9 cellular contexts compared by ENCODE assay signal in the genomic region with DNA sequence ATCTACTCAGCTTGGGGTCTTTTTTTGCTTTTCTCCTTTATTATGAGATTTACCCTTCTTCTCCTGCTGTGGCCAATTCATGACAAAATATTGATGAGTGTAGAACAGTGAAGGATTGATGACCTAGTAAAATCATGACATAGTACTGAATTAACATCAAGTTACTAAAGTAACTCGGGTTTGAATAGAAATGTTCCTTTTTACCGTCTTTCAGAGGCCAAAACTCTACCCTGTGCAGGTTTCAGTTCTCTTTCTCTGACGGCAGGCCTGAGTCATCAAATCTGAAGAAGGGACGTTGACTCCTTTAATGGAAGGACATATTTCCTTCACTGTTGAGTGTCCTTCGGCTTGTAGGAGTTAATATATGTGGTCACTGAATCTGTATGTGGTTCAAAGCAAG.
DNase-seq lines count a peak whose midpoint lies in the region; ATAC-seq, FAIRE-seq and TF ChIP-seq lines count a peak whose summit lies in the region.
"Had no signal": no experiment of that assay in that cellular context is flagged by ENCODE, and none has a peak within 500 bp of the region (broad histone marks: within the 10 kb centered on the region; RNA-seq: fewer than 3 reads in every experiment).

No MANE protein-coding gene starts in this region.

- no peak overlapping the region for H3K9ac ChIP-seq in HepG2 (ENCODE audit: insufficient read depth, low read depth, low read length)

- TF ChIP-seq POLR2A in HepG2 (IDR thresholded peaks at IDR 0.05; ENCODE audit: insufficient read depth in 1 of 2, low read depth in 2 of 2, low read length in 2 of 2) (no peak), esophagus muscularis mucosa (IDR thresholded peaks at IDR 0.05; ENCODE audit: low read depth) (no peak)

- no peak overlapping the region for H2AFZ ChIP-seq in HepG2 (ENCODE audit: low read length)

- no peak overlapping the region for H3K4me3 ChIP-seq in HepG2 (replicated peaks in 1 of 3; ENCODE audit: insufficient read depth in 1 of 3, low read depth in 2 of 3, low read length in 3 of 3)
- no peak overlapping the region for H3K4me3 ChIP-seq in esophagus muscularis mucosa

- H3K9me3 Mint-ChIP-seq in activated naive CD4-positive, alpha-beta T cell treated with anti-CD3 and anti-CD28 coated beads for 36 hours = no peaks in the 10 kb centered on the region

- intact Hi-C loops in HepG2 (cut with micrococcal nuclease; ENCODE audit: unreplicated experiment) (no loop called here), esophagus muscularis mucosa (cut with DNase I) (no loop called here)
- intact Hi-C loops in activated naive CD4-positive, alpha-beta T cell treated with anti-CD3 and anti-CD28 coated beads for 36 hours (cut with micrococcal nuclease) = no loop called here

- no peak for TF ChIP-seq EP300 in HepG2 (IDR thresholded peaks at IDR 0.05; ENCODE audit: low read depth in 2 of 2, low read length in 2 of 2)
- no peak for TF ChIP-seq EP300 in HepG2 (CRISPR knock-in tag; IDR thresholded peaks at IDR 0.05; ENCODE audit: borderline replicate concordance)
- no peak for TF ChIP-seq EP300 in esophagus muscularis mucosa (IDR thresholded peaks at IDR 0.05)

- H3K9me3 ChIP-seq in HepG2 (ENCODE audit: low read length) = no peaks in the 10 kb centered on the region
- no peaks in the 10 kb centered on the region for H3K9me3 ChIP-seq in esophagus muscularis mucosa

- no peak overlapping the region for H3K4me2 ChIP-seq in HepG2 (ENCODE audit: low read depth, low read length)

- ATAC-seq in GM18520 (IDR thresholded peaks at IDR 0.05; ENCODE audit: unreplicated experiment) (peak; percentile 79), GM21717 (IDR thresholded peaks at IDR 0.05; ENCODE audit: unreplicated experiment) (peak; percentile 91), HG03558 (IDR thresholded peaks at IDR 0.05; ENCODE audit: extremely low read depth, unreplicated experiment) (peak; percentile 78), HepG2 (no peak)

- H3K4me1 ChIP-seq in HepG2 (ENCODE audit: insufficient read depth, low read length) (peaks cover under 1% of the 10 kb centered on the region; the same call in 1 of the 2 replicates), esophagus muscularis mucosa (peaks cover 0 to 5% (median 0%) of the 10 kb centered on the region in 4 donors)

- peaks cover 9% of the 10 kb centered on the region for H3K79me2 ChIP-seq in HepG2 (ENCODE audit: insufficient read depth, low read length)

- POLR2A ChIA-PET in HepG2 (lab: Yijun Ruan, JAX) = no interaction called here

- in situ Hi-C loops in HepG2 (cut with HindIII; ENCODE audit: extremely low pct_ligation_motif_present, low pct_unique_long_range_greater_than_20kb) = no loop called here

- H3K36me3 ChIP-seq in HepG2 (replicated peaks in 1 of 2; ENCODE audit: control insufficient read depth in 1 of 2, insufficient read depth in 2 of 2, low read length in 2 of 2) (peaks cover 39 to 88% of the 10 kb centered on the region in 2 experiments), esophagus muscularis mucosa (peaks cover 32 to 78% (median 44%) of the 10 kb centered on the region in 4 donors)

- DNase-seq in HepG2 (ENCODE audit: low spot score) (no peak), HuH-7 (ENCODE audit: low spot score) (no peak), cerebellum (ENCODE audit: low spot score) (no peak), esophagus muscularis mucosa (ENCODE audit: extremely low spot score) (no peak)
- no peak for DNase-seq in activated naive CD4-positive, alpha-beta T cell treated with anti-CD3 and anti-CD28 coated beads for 36 hours
- DNase-seq: activated T-cell treated with anti-CD3 and anti-CD28 coated beads, Interleukin-2, amount 50 U/mL, for 48 hours had no signal

- H3K27me3 Mint-ChIP-seq in activated naive CD4-positive, alpha-beta T cell treated with anti-CD3 and anti-CD28 coated beads for 36 hours (ENCODE audit: low read depth) = no peaks in the 10 kb centered on the region

- TF ChIP-seq RAD21 in HepG2 (CRISPR knock-in tag; IDR thresholded peaks at IDR 0.05) = no peak

- no peak overlapping the region for H3K4me3 Mint-ChIP-seq in activated naive CD4-positive, alpha-beta T cell treated with anti-CD3 and anti-CD28 coated beads for 36 hours

- TF ChIP-seq CTCF in HepG2 (CRISPR knock-in tag; IDR thresholded peaks at IDR 0.05) = no peak
- TF ChIP-seq CTCF in esophagus muscularis mucosa (IDR thresholded peaks at IDR 0.05) = no peak

- 94% methylated on average over 5 of the region's 5 CpGs for WGBS in HepG2 (ENCODE audit: low lambda C conversion rate)
- whole genome bisulfite sequencing in esophagus muscularis mucosa = 87% methylated on average over 5 of the region's 5 CpGs

- no peaks in the 10 kb centered on the region for H3K27me3 ChIP-seq in HepG2 (ENCODE audit: control insufficient read depth in 1 of 2, insufficient read depth in 2 of 2, low read length in 2 of 2)
- H3K27me3 ChIP-seq in esophagus muscularis mucosa = no peaks in the 10 kb centered on the region

- no TSS peak for BruUV-seq in HepG2 (replicated peaks; lab: Mats Ljungman, UMichigan)

- H4K20me1 ChIP-seq in HepG2 (ENCODE audit: insufficient read depth, low read length) = no peaks in the 10 kb centered on the region; the same call in 1 of the 2 replicates

- H3K4me1 Mint-ChIP-seq in activated naive CD4-positive, alpha-beta T cell treated with anti-CD3 and anti-CD28 coated beads for 36 hours (ENCODE audit: low read depth) = peaks cover 7% of the 10 kb centered on the region

- peak; percentile 8 for FAIRE-seq in HepG2 (lab: Jason Lieb, UNC)

- H3K27ac ChIP-seq in HepG2 (ENCODE audit: extremely low read length, insufficient read depth, low read length) (no peak overlapping the region), esophagus muscularis mucosa (replicated peaks in 1 of 4) (no peak overlapping the region)

- CTCF ChIA-PET in HepG2 (lab: Yijun Ruan, JAX; ENCODE audit: low intra/inter-chr PET ratio, low total read pairs) = no interaction called here
- CTCF ChIA-PET in activated naive CD4-positive, alpha-beta T cell treated with anti-CD3 and anti-CD28 coated beads for 36 hours (lab: Charles Lee) = no interaction called here

- peaks cover 41% of the 10 kb centered on the region for H3K36me3 Mint-ChIP-seq in activated naive CD4-positive, alpha-beta T cell treated with anti-CD3 and anti-CD28 coated beads for 36 hours (ENCODE audit: low read depth)

- H3K27ac Mint-ChIP-seq in activated naive CD4-positive, alpha-beta T cell treated with anti-CD3 and anti-CD28 coated beads for 36 hours = no peak overlapping the region

TF ChIP-seq in HepG2, 621 proteins besides CTCF, POLR2A, EP300 and RAD21 (continues in another document):
- TF ChIP-seq DNMT1 (CRISPR knock-in tag; IDR thresholded peaks at IDR 0.05) = no peak
- TF ChIP-seq SMAD1 (CRISPR knock-in tag; IDR thresholded peaks at IDR 0.05; ENCODE audit: borderline replicate concordance, low read depth) = no peak
- TF ChIP-seq ZNF850 (CRISPR knock-in tag; conservative IDR thresholded peaks at IDR 0.05) = no peak
- TF ChIP-seq MAFK (conservative IDR thresholded peaks at IDR 0.05 in 1 of 2, IDR thresholded peaks at IDR 0.05 in 1 of 2; ENCODE audit: low read length in 2 of 2) = peak; percentile 42 to 45
- TF ChIP-seq MAFF (IDR thresholded peaks at IDR 0.05; ENCODE audit: low read depth, low read length) = 0 out of 2 replicates have a peak, but pooled peaks have one; percentile 21
- no peak for TF ChIP-seq HMGA1 (CRISPR knock-in tag; conservative IDR thresholded peaks at IDR 0.05)
- no peak for TF ChIP-seq RORA (CRISPR knock-in tag; IDR thresholded peaks at IDR 0.05)
- TF ChIP-seq MTA1 (CRISPR knock-in tag; IDR thresholded peaks at IDR 0.05; ENCODE audit: borderline replicate concordance) = no peak
- TF ChIP-seq, protein P1, sequence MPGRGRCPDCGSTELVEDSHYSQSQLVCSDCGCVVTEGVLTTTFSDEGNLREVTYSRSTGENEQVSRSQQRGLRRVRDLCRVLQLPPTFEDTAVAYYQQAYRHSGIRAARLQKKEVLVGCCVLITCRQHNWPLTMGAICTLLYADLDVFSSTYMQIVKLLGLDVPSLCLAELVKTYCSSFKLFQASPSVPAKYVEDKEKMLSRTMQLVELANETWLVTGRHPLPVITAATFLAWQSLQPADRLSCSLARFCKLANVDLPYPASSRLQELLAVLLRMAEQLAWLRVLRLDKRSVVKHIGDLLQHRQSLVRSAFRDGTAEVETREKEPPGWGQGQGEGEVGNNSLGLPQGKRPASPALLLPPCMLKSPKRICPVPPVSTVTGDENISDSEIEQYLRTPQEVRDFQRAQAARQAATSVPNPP (CRISPR knock-in tag; IDR thresholded peaks at IDR 0.05) = no peak
- TF ChIP-seq, protein P2, sequence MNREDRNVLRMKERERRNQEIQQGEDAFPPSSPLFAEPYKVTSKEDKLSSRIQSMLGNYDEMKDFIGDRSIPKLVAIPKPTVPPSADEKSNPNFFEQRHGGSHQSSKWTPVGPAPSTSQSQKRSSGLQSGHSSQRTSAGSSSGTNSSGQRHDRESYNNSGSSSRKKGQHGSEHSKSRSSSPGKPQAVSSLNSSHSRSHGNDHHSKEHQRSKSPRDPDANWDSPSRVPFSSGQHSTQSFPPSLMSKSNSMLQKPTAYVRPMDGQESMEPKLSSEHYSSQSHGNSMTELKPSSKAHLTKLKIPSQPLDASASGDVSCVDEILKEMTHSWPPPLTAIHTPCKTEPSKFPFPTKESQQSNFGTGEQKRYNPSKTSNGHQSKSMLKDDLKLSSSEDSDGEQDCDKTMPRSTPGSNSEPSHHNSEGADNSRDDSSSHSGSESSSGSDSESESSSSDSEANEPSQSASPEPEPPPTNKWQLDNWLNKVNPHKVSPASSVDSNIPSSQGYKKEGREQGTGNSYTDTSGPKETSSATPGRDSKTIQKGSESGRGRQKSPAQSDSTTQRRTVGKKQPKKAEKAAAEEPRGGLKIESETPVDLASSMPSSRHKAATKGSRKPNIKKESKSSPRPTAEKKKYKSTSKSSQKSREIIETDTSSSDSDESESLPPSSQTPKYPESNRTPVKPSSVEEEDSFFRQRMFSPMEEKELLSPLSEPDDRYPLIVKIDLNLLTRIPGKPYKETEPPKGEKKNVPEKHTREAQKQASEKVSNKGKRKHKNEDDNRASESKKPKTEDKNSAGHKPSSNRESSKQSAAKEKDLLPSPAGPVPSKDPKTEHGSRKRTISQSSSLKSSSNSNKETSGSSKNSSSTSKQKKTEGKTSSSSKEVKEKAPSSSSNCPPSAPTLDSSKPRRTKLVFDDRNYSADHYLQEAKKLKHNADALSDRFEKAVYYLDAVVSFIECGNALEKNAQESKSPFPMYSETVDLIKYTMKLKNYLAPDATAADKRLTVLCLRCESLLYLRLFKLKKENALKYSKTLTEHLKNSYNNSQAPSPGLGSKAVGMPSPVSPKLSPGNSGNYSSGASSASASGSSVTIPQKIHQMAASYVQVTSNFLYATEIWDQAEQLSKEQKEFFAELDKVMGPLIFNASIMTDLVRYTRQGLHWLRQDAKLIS (CRISPR knock-in tag; IDR thresholded peaks at IDR 0.05) = no peak
- TF ChIP-seq MEIS1 (CRISPR knock-in tag; IDR thresholded peaks at IDR 0.05; ENCODE audit: borderline replicate concordance) = no peak
- TF ChIP-seq GZF1 (CRISPR knock-in tag; IDR thresholded peaks at IDR 0.05) = no peak
- no peak for TF ChIP-seq ETV5 (CRISPR knock-in tag; IDR thresholded peaks at IDR 0.05; ENCODE audit: borderline replicate concordance)
